ENCODE assay signal across 17 cellular contexts in genomic region chr3:107265526-107265925, GRCh38.
DNase-seq lines count a peak whose midpoint lies in the region; TF ChIP-seq lines count a peak whose summit lies in the region.
"Had no signal": no experiment of that assay in that cellular context is flagged by ENCODE, and none has a peak within 500 bp of the region (broad histone marks: within the 10 kb centered on the region; RNA-seq: fewer than 3 reads in every experiment).

No MANE protein-coding gene starts in this region.

- H4K5ac ChIP-seq in mesendoderm (ENCODE audit: low read length), result no peak overlapping the region

- DNase-seq in dorsolateral prefrontal cortex (no peak), mesendoderm (no peak), substantia nigra (lab: John Stamatoyannopoulos, UW) (no peak), thyroid gland (no peak), erythroblast (lab: John Stamatoyannopoulos, UW) (no peak), NCI-H526 (lab: John Stamatoyannopoulos, UW) (no peak)
- no peak for DNase-seq in NK-92 treated with Interleukin-12 subunit alpha and Interleukin-12 subunit beta, amount 100 ng/mL, for 24 hours (lab: John Stamatoyannopoulos, UW)
- DNase-seq: DMS53, H9, NCI-H1417 treated with DMSO at 0.1 percent for 48 hours, NCI-H1930, NCI-H69, OCI-M1, RPMI8226 had no signal

- no peak overlapping the region for H4K8ac ChIP-seq in mesendoderm (ENCODE audit: low read depth, low read length)

- H4K20me1 ChIP-seq in Loucy (ENCODE audit: insufficient read depth, low read length, poor library complexity, severe bottlenecking), result no peaks in the 10 kb centered on the region

- no peaks in the 10 kb centered on the region for H3K36me3 ChIP-seq in Loucy (ENCODE audit: insufficient read depth, low read length)
- no peaks in the 10 kb centered on the region for H3K36me3 ChIP-seq in mesendoderm (ENCODE audit: control insufficient read depth, insufficient read depth, low read length)
- H3K36me3 ChIP-seq in thyroid gland, result no peaks in the 10 kb centered on the region
- H3K36me3 ChIP-seq: SJSA1 had no signal

- H3K23ac ChIP-seq in mesendoderm (ENCODE audit: low read length), result no peak overlapping the region

- H3F3A ChIP-seq in Loucy (ENCODE audit: low read depth), result no peaks in the 10 kb centered on the region

- H3K79me2 ChIP-seq in Loucy (ENCODE audit: insufficient read depth, low read length) (no peaks in the 10 kb centered on the region), mesendoderm (ENCODE audit: control insufficient read depth, insufficient read depth, low read length) (no peaks in the 10 kb centered on the region)

- H2AK5ac ChIP-seq in mesendoderm (ENCODE audit: low read length), result no peak overlapping the region

- no peaks in the 10 kb centered on the region for H3K9me2 ChIP-seq in Loucy (replicated peaks; ENCODE audit: low read depth, low read length)

- H3K9ac ChIP-seq in Loucy (ENCODE audit: low read depth, low read length, poor library complexity, severe bottlenecking) (no peak overlapping the region), mesendoderm (ENCODE audit: low read length) (no peak overlapping the region)

- H2BK15ac ChIP-seq in mesendoderm (replicated peaks; ENCODE audit: low read depth), result peak overlapping the region; percentile 74

- intact Hi-C loops in dorsolateral prefrontal cortex (cut with DNase I) (loop anchor here (5.0 to 10.0 kb wide), 2 partner anchors 162 to 259 kb away; partner anchors contain the start of gene BBX (in 1 of the 2)), thyroid gland (cut with DNase I) (no loop called here)

- H3K4me1 ChIP-seq in Loucy (ENCODE audit: insufficient read depth, low read length, poor library complexity, severe bottlenecking), result peaks cover 5% of the 10 kb centered on the region
- peaks cover 6% of the 10 kb centered on the region for H3K4me1 ChIP-seq in mesendoderm (ENCODE audit: control insufficient read depth, low read depth, low read length)
- peaks cover 0 to 5% of the 10 kb centered on the region in 2 donors for H3K4me1 ChIP-seq in thyroid gland

- H3K9me3 ChIP-seq in Loucy (ENCODE audit: insufficient read depth, low read depth, low read length) (no peaks in the 10 kb centered on the region), thyroid gland (no peaks in the 10 kb centered on the region)
- H3K9me3 ChIP-seq: SJSA1 had no signal

- no CpG with 5 or more reads among the region's 1 CpG for WGBS in mesendoderm (ENCODE audit: extremely low coverage, insufficient coverage, low lambda C conversion rate)
- 92 to 97% methylated on average over 1 of the region's 1 CpG for WGBS in thyroid gland, 2 donors

- H3K4me3 ChIP-seq in Loucy (ENCODE audit: low read length, poor library complexity, severe bottlenecking) (no peak overlapping the region), dorsolateral prefrontal cortex (peak overlapping the region in 12 of 59 donors; percentile 2 to 45 (median 16)), mesendoderm (ENCODE audit: low read length) (no peak overlapping the region), thyroid gland (replicated peaks in 1 of 3) (no peak overlapping the region)
- H3K4me3 ChIP-seq: SJSA1 had no signal

- TF ChIP-seq POLR2A in thyroid gland (IDR thresholded peaks at IDR 0.05) (no peak), erythroblast (IDR thresholded peaks at IDR 0.05; ENCODE audit: low read length) (no peak)

- no peak overlapping the region for H3K56ac ChIP-seq in mesendoderm (ENCODE audit: low read length)

- H3K27me3 ChIP-seq in Loucy (ENCODE audit: insufficient read depth, low read length, poor library complexity, severe bottlenecking), result no peaks in the 10 kb centered on the region
- H3K27me3 ChIP-seq in dorsolateral prefrontal cortex, result no peaks in the 10 kb centered on the region
- no peaks in the 10 kb centered on the region for H3K27me3 ChIP-seq in mesendoderm (ENCODE audit: insufficient read depth, low read length, poor library complexity)
- H3K27me3 ChIP-seq in thyroid gland, result no peaks in the 10 kb centered on the region
- H3K27me3 ChIP-seq: SJSA1 had no signal

- no peak overlapping the region for H2BK5ac ChIP-seq in mesendoderm (ENCODE audit: low read length)

- H3K27ac ChIP-seq in dorsolateral prefrontal cortex (peak overlapping the region in 56 of 59 donors; percentile 3 to 90 (median 72)), mesendoderm (ENCODE audit: low read depth, low read length) (no peak overlapping the region), substantia nigra (ENCODE audit: low read depth, low read length, poor library complexity, severe bottlenecking) (peak overlapping the region; percentile 3), thyroid gland (no peak overlapping the region)
- H3K27ac ChIP-seq: HL-60, SJSA1 had no signal

- H3K4ac ChIP-seq in mesendoderm (ENCODE audit: low read depth, low read length), result no peak overlapping the region

- H3K79me1 ChIP-seq in mesendoderm (ENCODE audit: low read length), result no peaks in the 10 kb centered on the region

- TF ChIP-seq CTCF in Loucy (conservative IDR thresholded peaks at IDR 0.05; ENCODE audit: low read length) (no peak), dorsolateral prefrontal cortex (IDR thresholded peaks at IDR 0.05 in 54 of 56, conservative IDR thresholded peaks at IDR 0.05 in 2 of 56; ENCODE audit: low read depth in 1 of 56, partially characterized antibody in 56 of 56) (no peak), thyroid gland (IDR thresholded peaks at IDR 0.05) (no peak)

- H3K4me2 ChIP-seq in Loucy (ENCODE audit: low read depth, low read length, poor library complexity, severe bottlenecking) (no peak overlapping the region), mesendoderm (ENCODE audit: low read length) (no peak overlapping the region)

- H2BK120ac ChIP-seq in mesendoderm (ENCODE audit: low read depth, low read length), result no peak overlapping the region

- H2AFZ ChIP-seq in Loucy (ENCODE audit: low read length), result peak overlapping the region; percentile 20; the same call in 1 of the 2 replicates

- no peak overlapping the region for H3K18ac ChIP-seq in mesendoderm (ENCODE audit: low read length)

Comparison
In these comparisons a context has a peak if more than half of its experiments do, and no peak if none do; other contexts are left out.
1. H3K27ac ChIP-seq: peak in dorsolateral prefrontal cortex (56 of 59) and substantia nigra (single experiment); none in mesendoderm (single experiment) and thyroid gland (0 of 3).